Comparison of ENCODE assay signal across 9 cellular contexts in genomic region chr11:17152306-17152705, GRCh38.
"Had no signal": no experiment of that assay in that cellular context is flagged by ENCODE, and none has a peak within 500 bp of the region (broad histone marks: within the 10 kb centered on the region; RNA-seq: fewer than 3 reads in every experiment).

No MANE protein-coding gene starts in this region.

- H3K27ac ChIP-seq: GM23248, KMS-11 had no signal

- DNase-seq: GM23248, GOT3, H7, HFFc6, KBM-7 had no signal

- H3K9ac ChIP-seq: GM23248, KMS-11 had no signal

- ATAC-seq: HCT116 had no signal

- H2AFZ ChIP-seq: GM23248 had no signal

- H3K36me3 ChIP-seq: HAP-1 had no signal

- H3K4me3 ChIP-seq: GM23248, HAP-1 had no signal

- H3K4me2 ChIP-seq: KMS-11 had no signal

- H3K9me3 ChIP-seq: HAP-1 had no signal

- FAIRE-seq: HTR-8/SVneo had no signal
